3 cellular contexts compared by ENCODE assay signal in the genomic region with DNA sequence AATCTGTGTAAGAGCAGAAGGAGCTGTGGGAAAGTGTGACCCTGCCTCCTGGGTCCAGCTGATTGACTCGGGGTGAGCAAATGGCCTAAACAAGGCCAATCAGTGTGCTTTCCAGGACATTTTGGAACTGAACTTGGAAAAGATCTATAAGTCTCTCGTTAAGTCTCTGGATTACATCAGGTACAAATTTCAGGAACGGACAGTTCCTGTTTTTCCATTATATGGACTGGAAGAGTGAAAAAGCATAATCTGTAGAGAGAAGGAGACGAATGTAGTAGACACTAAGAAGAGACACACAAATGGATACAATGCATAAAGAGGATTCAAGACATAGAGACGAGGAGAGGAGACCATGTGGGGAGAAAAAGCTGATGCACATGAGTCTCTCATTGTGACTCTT.
"Had no signal": no experiment of that assay in that cellular context is flagged by ENCODE, and none has a peak within 500 bp of the region (broad histone marks: within the 10 kb centered on the region; RNA-seq: fewer than 3 reads in every experiment).

No MANE protein-coding gene starts in this region.

- H3K4me3 ChIP-seq: GM12878 had no signal

- ATAC-seq: GM12878 had no signal

- DNase-seq: GDM1, GF-D8 had no signal
